8 cellular contexts compared by ENCODE assay signal in the genomic region with DNA sequence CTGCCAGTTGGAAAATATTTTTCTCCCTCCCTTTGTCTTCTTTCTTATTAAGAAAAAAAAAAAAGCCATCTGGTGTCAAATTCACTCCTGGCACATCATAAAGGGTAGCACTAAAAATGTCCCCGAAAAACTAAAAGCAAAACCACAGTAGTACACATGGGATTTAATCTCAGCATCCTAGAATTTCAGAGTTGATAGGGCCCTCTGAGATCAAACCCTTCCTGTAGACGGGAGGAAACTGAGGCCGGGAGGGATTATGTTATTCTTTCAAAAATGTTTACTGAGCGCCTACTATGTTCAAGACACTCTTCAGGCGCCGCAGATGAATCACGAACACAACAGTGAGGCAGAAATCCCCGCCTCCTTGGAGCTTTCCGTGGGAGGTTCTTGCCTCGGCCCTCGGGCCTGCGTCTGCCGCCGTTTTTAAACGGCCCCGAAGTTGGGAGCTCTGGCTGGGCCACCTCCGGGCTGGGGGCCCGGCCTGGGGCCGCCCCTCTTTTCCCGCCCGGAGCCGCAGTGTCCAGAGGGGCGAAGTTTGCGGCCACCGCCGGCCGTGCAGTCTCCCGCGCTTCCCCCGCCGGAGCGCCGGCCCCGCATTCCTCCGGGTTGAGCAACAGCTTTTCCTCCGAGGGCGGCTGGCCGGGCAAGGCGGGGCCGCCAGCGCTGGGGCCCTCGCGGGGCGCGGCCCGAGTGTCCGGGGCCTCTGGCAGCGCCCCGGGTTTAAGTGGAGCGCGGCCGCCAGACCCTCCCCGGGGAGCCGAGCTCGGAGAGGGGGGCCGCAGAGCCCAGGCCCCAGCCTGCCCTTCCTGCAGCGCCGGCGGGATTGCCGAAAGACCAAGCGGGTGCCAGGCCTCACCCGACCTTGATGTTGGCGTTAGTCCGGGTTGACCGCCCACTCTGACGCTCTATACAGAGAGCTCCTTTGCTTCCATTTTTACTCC. TPM values are rescaled to one million over a fixed set of nuclear protein-coding genes. Genes with fewer than 3 reads are reported as not detected.
A peak's percentile ranks its signal among the peaks of the same experiment; 100 is the strongest.
DNase-seq lines count a peak whose midpoint lies in the region; ATAC-seq lines count a peak whose summit lies in the region.

No MANE protein-coding gene starts in this region.

- DNase-seq in ACHN (peak; percentile 86), SW 1271 (lab: John Stamatoyannopoulos, UW) (peak; percentile 33 to 71), left ventricle myocardium superior (peak; percentile 91), renal cortical epithelial cell (ENCODE audit: low read depth) (peak; percentile 63), GF-D8 (lab: John Stamatoyannopoulos, UW) (no peak)

- in situ Hi-C loops in ACHN (cut with HindIII; ENCODE audit: low pct_ligation_motif_present, low pct_unique_long_range_greater_than_20kb, low sequenced_read_pairs), result no loop called here

- intact Hi-C loops in left ventricle myocardium superior (cut with micrococcal nuclease), result no loop called here

- peak overlapping the region; percentile 77 for H3K27ac ChIP-seq in angular gyrus (ENCODE audit: low read depth, low read length)

- peak; percentile 76 for ATAC-seq in GM18907 (IDR thresholded peaks at IDR 0.05; ENCODE audit: unreplicated experiment)
- peak; percentile 51 for ATAC-seq in HG03280 (IDR thresholded peaks at IDR 0.05; ENCODE audit: unreplicated experiment)
- peak; percentile 92 for ATAC-seq in left ventricle myocardium superior

RNA-seq across cellular contexts. Expression of gene CTDSP2, which starts 18.6 kb away (rescaled TPM):
- total RNA-seq in left ventricle myocardium superior, result 104 TPM
- 16.3 and 81.9 TPM in 2 replicates for total RNA-seq in renal cortical epithelial cell

RNA-seq across cellular contexts. Expression of gene AVIL, which starts 46.5 kb away (rescaled TPM):
- 2.4 TPM for total RNA-seq in left ventricle myocardium superior
- total RNA-seq in renal cortical epithelial cell, result 1.9 and 2.8 TPM in 2 replicates
